Comparison of ENCODE assay signal across 8 cellular contexts in the genomic region with DNA sequence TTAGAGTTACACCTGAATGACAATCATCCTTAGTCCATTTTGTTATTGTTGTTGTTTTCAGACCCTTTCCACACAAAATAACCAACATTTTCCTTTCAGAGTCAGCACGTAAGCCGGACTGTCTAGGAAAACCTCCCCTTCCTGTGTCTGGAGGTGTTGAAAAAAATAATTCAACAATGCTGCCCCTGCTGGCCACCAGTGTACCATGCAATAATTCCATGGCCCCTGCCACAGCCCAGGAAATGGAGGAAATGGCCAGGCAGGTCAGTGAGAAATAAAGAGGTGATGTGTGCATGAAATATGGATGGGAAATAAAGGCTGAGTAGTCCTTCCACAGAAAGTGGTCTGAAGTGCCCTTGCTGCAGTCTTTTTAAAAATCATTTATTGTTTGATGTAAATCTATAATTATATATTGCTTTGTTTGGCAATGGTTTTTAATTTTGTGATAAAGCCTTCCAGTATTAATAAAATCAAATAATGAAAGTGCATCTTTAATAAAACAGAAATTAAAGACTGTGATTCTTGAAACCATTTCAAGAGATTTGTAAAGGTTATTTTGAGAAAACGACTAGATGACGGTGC.
DNase-seq lines count a peak whose midpoint lies in the region; ATAC-seq and TF ChIP-seq lines count a peak whose summit lies in the region.

No MANE protein-coding gene starts in this region.

- no peaks in the 10 kb centered on the region for H3K27me3 Mint-ChIP-seq in chondrocyte (ENCODE audit: low read depth)
- no peaks in the 10 kb centered on the region for H3K27me3 Mint-ChIP-seq in activated T-cell treated with anti-CD3 and anti-CD28 coated beads, Interleukin-2, amount 50 U/mL, for 72 hours (ENCODE audit: low read depth)
- H3K27me3 Mint-ChIP-seq in stimulated activated memory B cell treated with anti-CD40 and anti-IgM and Interleukin-4, amounts not matched to agents 10 μg/mL and 1 μg/mL and 100 μg/mL, for 72 hours = no peaks in the 10 kb centered on the region

- peaks cover 5% of the 10 kb centered on the region for H3F3A ChIP-seq in smooth muscle cell (ENCODE audit: low read depth)

- H3K36me3 Mint-ChIP-seq in chondrocyte (ENCODE audit: low read depth) = no peaks in the 10 kb centered on the region
- H3K36me3 Mint-ChIP-seq in activated T-cell treated with anti-CD3 and anti-CD28 coated beads, Interleukin-2, amount 50 U/mL, for 72 hours (ENCODE audit: insufficient read depth in 2 of 2) = no peaks in the 10 kb centered on the region
- H3K36me3 Mint-ChIP-seq in stimulated activated memory B cell treated with anti-CD40 and anti-IgM and Interleukin-4, amounts not matched to agents 10 μg/mL and 1 μg/mL and 100 μg/mL, for 72 hours = no peaks in the 10 kb centered on the region

- H2AFZ ChIP-seq in smooth muscle cell (ENCODE audit: low read depth) = no peak overlapping the region

- no peak overlapping the region for H3K4me3 Mint-ChIP-seq in chondrocyte (ENCODE audit: unreplicated experiment)
- H3K4me3 Mint-ChIP-seq in activated T-cell treated with anti-CD3 and anti-CD28 coated beads, Interleukin-2, amount 50 U/mL, for 72 hours = no peak overlapping the region
- H3K4me3 Mint-ChIP-seq in stimulated activated memory B cell treated with anti-CD40 and anti-IgM and Interleukin-4, amounts not matched to agents 10 μg/mL and 1 μg/mL and 100 μg/mL, for 72 hours = no peak overlapping the region

- no peak for DNase-seq in AG04449 (ENCODE audit: low read depth, low spot score)
- DNase-seq in HuH-7.5 (ENCODE audit: low spot score) = peak; percentile 11
- DNase-seq in chondrocyte (ENCODE audit: low spot score) = no peak
- no peak for DNase-seq in smooth muscle cell (lab: John Stamatoyannopoulos, UW; ENCODE audit: unreplicated experiment)
- no peak for DNase-seq in activated T-cell treated with anti-CD3 and anti-CD28 coated beads, Interleukin-2, amount 50 U/mL, for 72 hours
- DNase-seq in stimulated activated CD4-positive, alpha-beta T cell treated with anti-CD3 and anti-CD28 coated beads, Interleukin-4, amount 100 ng/mL, for 1 hour = no peak

- H4K20me1 ChIP-seq in smooth muscle cell (ENCODE audit: low read depth) = no peaks in the 10 kb centered on the region

- no peaks in the 10 kb centered on the region for H3K9me3 ChIP-seq in smooth muscle cell (replicated peaks; ENCODE audit: low read depth)

- H3K36me3 ChIP-seq in smooth muscle cell (ENCODE audit: low read depth) = no peaks in the 10 kb centered on the region

- H3K27ac ChIP-seq in smooth muscle cell (ENCODE audit: low read depth) = no peak overlapping the region

- TF ChIP-seq CTCF in AG04449 (IDR thresholded peaks at IDR 0.05; ENCODE audit: insufficient read depth, low read length, missing control alignments) = peak; percentile 18
- TF ChIP-seq CTCF in chondrocyte (IDR thresholded peaks at IDR 0.05) = peak; percentile 73
- TF ChIP-seq CTCF in smooth muscle cell (IDR thresholded peaks at IDR 0.05; ENCODE audit: borderline replicate concordance, insufficient read depth, poor library complexity, severe bottlenecking) = peak; percentile 39

- POLR2A ChIA-PET in AG04449 (lab: Yijun Ruan, JAX) = no interaction called here

- H3K4me3 ChIP-seq in AG04449 (ENCODE audit: low read depth, low read length) (no peak overlapping the region), smooth muscle cell (no peak overlapping the region)

- H3K27me3 ChIP-seq in smooth muscle cell (ENCODE audit: low read depth) = no peaks in the 10 kb centered on the region

- CTCF ChIA-PET in AG04449 (lab: Yijun Ruan, JAX) = interaction anchor here (0.7 kb wide), 1 partner anchor 10 kb away, joined by 3 read pairs; no protein-coding TSS in a partner anchor

- no peak overlapping the region for H3K4me2 ChIP-seq in smooth muscle cell

- H3K9me3 Mint-ChIP-seq in chondrocyte (ENCODE audit: low read depth) = peaks cover 7% of the 10 kb centered on the region
- H3K9me3 Mint-ChIP-seq in activated T-cell treated with anti-CD3 and anti-CD28 coated beads, Interleukin-2, amount 50 U/mL, for 72 hours = peaks cover 3% of the 10 kb centered on the region in 2 donors
- peaks cover 4% of the 10 kb centered on the region for H3K9me3 Mint-ChIP-seq in stimulated activated memory B cell treated with anti-CD40 and anti-IgM and Interleukin-4, amounts not matched to agents 10 μg/mL and 1 μg/mL and 100 μg/mL, for 72 hours

- H3K4me1 ChIP-seq in smooth muscle cell (ENCODE audit: low read depth) = no peaks in the 10 kb centered on the region

- H3K79me2 ChIP-seq in smooth muscle cell (ENCODE audit: low read depth) = no peaks in the 10 kb centered on the region

- peaks cover 29% of the 10 kb centered on the region for H3K4me1 Mint-ChIP-seq in chondrocyte (ENCODE audit: low read depth)
- no peaks in the 10 kb centered on the region for H3K4me1 Mint-ChIP-seq in activated T-cell treated with anti-CD3 and anti-CD28 coated beads, Interleukin-2, amount 50 U/mL, for 72 hours (ENCODE audit: low read depth)
- H3K4me1 Mint-ChIP-seq in stimulated activated memory B cell treated with anti-CD40 and anti-IgM and Interleukin-4, amounts not matched to agents 10 μg/mL and 1 μg/mL and 100 μg/mL, for 72 hours = no peaks in the 10 kb centered on the region

- H3K27ac Mint-ChIP-seq in chondrocyte (ENCODE audit: unreplicated experiment) = no peak overlapping the region
- no peak overlapping the region for H3K27ac Mint-ChIP-seq in activated T-cell treated with anti-CD3 and anti-CD28 coated beads, Interleukin-2, amount 50 U/mL, for 72 hours
- H3K27ac Mint-ChIP-seq in stimulated activated memory B cell treated with anti-CD40 and anti-IgM and Interleukin-4, amounts not matched to agents 10 μg/mL and 1 μg/mL and 100 μg/mL, for 72 hours = no peak overlapping the region

- WGBS in smooth muscle cell (ENCODE audit: low lambda C conversion rate) = 96% methylated on average over 4 of the region's 4 CpGs

- H3K9ac ChIP-seq in smooth muscle cell (ENCODE audit: low read depth) = no peak overlapping the region

- ATAC-seq in GM18519 (IDR thresholded peaks at IDR 0.05; ENCODE audit: low FRiP score, unreplicated experiment) = peak; percentile 62
- no peak for ATAC-seq in activated T-cell treated with anti-CD3 and anti-CD28 coated beads, Interleukin-2, amount 50 U/mL, for 72 hours (replicated peaks in 1 of 2)
- ATAC-seq in stimulated activated memory B cell treated with anti-CD40 and anti-IgM and Interleukin-4, amounts not matched to agents 10 μg/mL and 1 μg/mL and 100 μg/mL, for 72 hours = no peak

Comparison
In these comparisons a context has a peak if more than half of its experiments do, and no peak if none do; other contexts are left out.
1. CTCF ChIP-seq: peak in every context shown above with its lines; median percentile 73 in chondrocyte; 39 in smooth muscle cell; 18 in AG04449.